ENCODE assay signal across 1 cellular context in genomic region chr15:88256261-88257230, GRCh38.
TF ChIP-seq lines count a peak whose summit lies in the region.

Gene NTRK3 (minus strand): TSS chr15:88256739. CDS start chr15:88256153, 586 bp downstream.

TF ChIP-seq in HEK293, 187 proteins besides CTCF, POLR2A, EP300 and RAD21 (continued from another document and continues in another):
- no peak for TF ChIP-seq KLF8 (tag by site-specific recombination; IDR thresholded peaks at IDR 0.05)
- TF ChIP-seq ZNF677 (tag by site-specific recombination; IDR thresholded peaks at IDR 0.05) = no peak
- no peak for TF ChIP-seq ZNF626 (tag by site-specific recombination; IDR thresholded peaks at IDR 0.05)
- no peak for TF ChIP-seq ZNF704 (tag by site-specific recombination; IDR thresholded peaks at IDR 0.05)
- TF ChIP-seq ZSCAN30 (tag by site-specific recombination; IDR thresholded peaks at IDR 0.05) = no peak
- no peak for TF ChIP-seq YY1 (tag by site-specific recombination; IDR thresholded peaks at IDR 0.05)
- 0 out of 2 replicates have a peak, but pooled peaks have one; percentile 15 for TF ChIP-seq ZNF791 (tag by site-specific recombination; IDR thresholded peaks at IDR 0.05)
- 0 out of 2 replicates have a peak, but pooled peaks have one; percentile 49 for TF ChIP-seq ZNF133 (tag by site-specific recombination; IDR thresholded peaks at IDR 0.05)
- no peak for TF ChIP-seq PRDM2 (tag by site-specific recombination; IDR thresholded peaks at IDR 0.05; ENCODE audit: borderline replicate concordance)
- TF ChIP-seq ZNF335 (tag by site-specific recombination; conservative IDR thresholded peaks at IDR 0.05) = peak; percentile 87
- no peak for TF ChIP-seq ZNF629 (tag by site-specific recombination; IDR thresholded peaks at IDR 0.05)
- TF ChIP-seq ZNF654 (tag by site-specific recombination; IDR thresholded peaks at IDR 0.05; ENCODE audit: low read depth) = no peak
- TF ChIP-seq ATF2 (tag by site-specific recombination; IDR thresholded peaks at IDR 0.05; ENCODE audit: low read depth) = no peak
- TF ChIP-seq ZNF529 (tag by site-specific recombination; IDR thresholded peaks at IDR 0.05; ENCODE audit: insufficient replicate concordance) = no peak
- TF ChIP-seq ZNF16 (tag by site-specific recombination; IDR thresholded peaks at IDR 0.05; ENCODE audit: low read depth) = no peak
- TF ChIP-seq, protein P1, sequence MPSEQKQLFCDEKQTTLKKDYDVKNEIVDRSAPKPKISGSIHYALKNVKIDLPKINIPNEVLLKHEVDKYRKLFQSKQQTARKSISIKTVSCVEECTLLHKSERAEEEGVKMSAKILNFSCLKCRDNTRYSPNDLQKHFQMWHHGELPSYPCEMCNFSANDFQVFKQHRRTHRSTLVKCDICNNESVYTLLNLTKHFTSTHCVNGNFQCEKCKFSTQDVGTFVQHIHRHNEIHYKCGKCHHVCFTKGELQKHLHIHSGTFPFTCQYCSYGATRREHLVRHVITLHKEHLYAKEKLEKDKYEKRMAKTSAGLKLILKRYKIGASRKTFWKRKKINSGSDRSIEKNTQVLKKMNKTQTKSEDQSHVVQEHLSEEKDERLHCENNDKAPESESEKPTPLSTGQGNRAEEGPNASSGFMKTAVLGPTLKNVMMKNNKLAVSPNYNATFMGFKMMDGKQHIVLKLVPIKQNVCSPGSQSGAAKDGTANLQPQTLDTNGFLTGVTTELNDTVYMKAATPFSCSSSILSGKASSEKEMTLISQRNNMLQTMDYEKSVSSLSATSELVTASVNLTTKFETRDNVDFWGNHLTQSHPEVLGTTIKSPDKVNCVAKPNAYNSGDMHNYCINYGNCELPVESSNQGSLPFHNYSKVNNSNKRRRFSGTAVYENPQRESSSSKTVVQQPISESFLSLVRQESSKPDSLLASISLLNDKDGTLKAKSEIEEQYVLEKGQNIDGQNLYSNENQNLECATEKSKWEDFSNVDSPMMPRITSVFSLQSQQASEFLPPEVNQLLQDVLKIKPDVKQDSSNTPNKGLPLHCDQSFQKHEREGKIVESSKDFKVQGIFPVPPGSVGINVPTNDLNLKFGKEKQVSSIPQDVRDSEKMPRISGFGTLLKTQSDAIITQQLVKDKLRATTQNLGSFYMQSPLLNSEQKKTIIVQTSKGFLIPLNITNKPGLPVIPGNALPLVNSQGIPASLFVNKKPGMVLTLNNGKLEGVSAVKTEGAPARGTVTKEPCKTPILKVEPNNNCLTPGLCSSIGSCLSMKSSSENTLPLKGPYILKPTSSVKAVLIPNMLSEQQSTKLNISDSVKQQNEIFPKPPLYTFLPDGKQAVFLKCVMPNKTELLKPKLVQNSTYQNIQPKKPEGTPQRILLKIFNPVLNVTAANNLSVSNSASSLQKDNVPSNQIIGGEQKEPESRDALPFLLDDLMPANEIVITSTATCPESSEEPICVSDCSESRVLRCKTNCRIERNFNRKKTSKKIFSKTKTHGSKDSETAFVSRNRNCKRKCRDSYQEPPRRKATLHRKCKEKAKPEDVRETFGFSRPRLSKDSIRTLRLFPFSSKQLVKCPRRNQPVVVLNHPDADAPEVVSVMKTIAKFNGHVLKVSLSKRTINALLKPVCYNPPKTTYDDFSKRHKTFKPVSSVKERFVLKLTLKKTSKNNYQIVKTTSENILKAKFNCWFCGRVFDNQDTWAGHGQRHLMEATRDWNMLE (tag by site-specific recombination; conservative IDR thresholded peaks at IDR 0.05; ENCODE audit: low read depth) = no peak
- TF ChIP-seq ZFP69B (tag by site-specific recombination; IDR thresholded peaks at IDR 0.05) = peak; percentile 31; the same call in 1 of the 2 replicates
- no peak for TF ChIP-seq ZNF202 (tag by site-specific recombination; IDR thresholded peaks at IDR 0.05; ENCODE audit: borderline replicate concordance)
- no peak for TF ChIP-seq FEZF1 (tag by site-specific recombination; IDR thresholded peaks at IDR 0.05)
- TF ChIP-seq ZNF24 (tag by site-specific recombination; IDR thresholded peaks at IDR 0.05) = no peak
- TF ChIP-seq ZBTB17 (tag by site-specific recombination; IDR thresholded peaks at IDR 0.05) = peak; percentile 93
- TF ChIP-seq ZNF837 (tag by site-specific recombination; IDR thresholded peaks at IDR 0.05) = no peak
- TF ChIP-seq ZNF549 (tag by site-specific recombination; IDR thresholded peaks at IDR 0.05) = no peak
- TF ChIP-seq ZSCAN23 (tag by site-specific recombination; IDR thresholded peaks at IDR 0.05) = no peak
- no peak for TF ChIP-seq HOXD13 (CRISPR knock-in tag; IDR thresholded peaks at IDR 0.05; ENCODE audit: borderline replicate concordance)
- TF ChIP-seq ZNF221 (tag by site-specific recombination; IDR thresholded peaks at IDR 0.05; ENCODE audit: borderline replicate concordance) = no peak
- TF ChIP-seq ZNF214 (tag by site-specific recombination; IDR thresholded peaks at IDR 0.05; ENCODE audit: borderline replicate concordance) = no peak
- no peak for TF ChIP-seq ZNF112 (tag by site-specific recombination; IDR thresholded peaks at IDR 0.05)
- TF ChIP-seq, protein P2, sequence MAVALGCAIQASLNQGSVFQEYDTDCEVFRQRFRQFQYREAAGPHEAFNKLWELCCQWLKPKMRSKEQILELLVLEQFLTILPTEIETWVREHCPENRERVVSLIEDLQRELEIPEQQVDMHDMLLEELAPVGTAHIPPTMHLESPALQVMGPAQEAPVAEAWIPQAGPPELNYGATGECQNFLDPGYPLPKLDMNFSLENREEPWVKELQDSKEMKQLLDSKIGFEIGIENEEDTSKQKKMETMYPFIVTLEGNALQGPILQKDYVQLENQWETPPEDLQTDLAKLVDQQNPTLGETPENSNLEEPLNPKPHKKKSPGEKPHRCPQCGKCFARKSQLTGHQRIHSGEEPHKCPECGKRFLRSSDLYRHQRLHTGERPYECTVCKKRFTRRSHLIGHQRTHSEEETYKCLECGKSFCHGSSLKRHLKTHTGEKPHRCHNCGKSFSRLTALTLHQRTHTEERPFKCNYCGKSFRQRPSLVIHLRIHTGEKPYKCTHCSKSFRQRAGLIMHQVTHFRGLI (tag by site-specific recombination; IDR thresholded peaks at IDR 0.05) = no peak
- TF ChIP-seq ZNF624 (tag by site-specific recombination; IDR thresholded peaks at IDR 0.05) = no peak
- TF ChIP-seq ZNF19 (tag by site-specific recombination; IDR thresholded peaks at IDR 0.05; ENCODE audit: low read depth) = no peak
- TF ChIP-seq ZNF843 (tag by site-specific recombination; IDR thresholded peaks at IDR 0.05) = no peak
- peak; percentile 34; the same call in 1 of the 2 replicates for TF ChIP-seq SP3 (tag by site-specific recombination; IDR thresholded peaks at IDR 0.05)
- no peak for TF ChIP-seq ZNF18 (tag by site-specific recombination; IDR thresholded peaks at IDR 0.05)
- TF ChIP-seq ZNF391 (tag by site-specific recombination; IDR thresholded peaks at IDR 0.05; ENCODE audit: borderline replicate concordance, low read depth) = no peak
- TF ChIP-seq, protein P3, sequence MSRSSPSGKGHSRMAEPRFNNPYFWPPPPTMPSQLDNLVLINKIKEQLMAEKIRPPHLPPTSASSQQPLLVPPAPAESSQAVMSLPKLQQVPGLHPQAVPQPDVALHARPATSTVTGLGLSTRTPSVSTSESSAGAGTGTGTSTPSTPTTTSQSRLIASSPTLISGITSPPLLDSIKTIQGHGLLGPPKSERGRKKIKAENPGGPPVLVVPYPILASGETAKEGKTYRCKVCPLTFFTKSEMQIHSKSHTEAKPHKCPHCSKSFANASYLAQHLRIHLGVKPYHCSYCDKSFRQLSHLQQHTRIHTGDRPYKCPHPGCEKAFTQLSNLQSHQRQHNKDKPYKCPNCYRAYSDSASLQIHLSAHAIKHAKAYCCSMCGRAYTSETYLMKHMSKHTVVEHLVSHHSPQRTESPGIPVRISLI (tag by site-specific recombination; IDR thresholded peaks at IDR 0.05) = no peak
- no peak for TF ChIP-seq ZNF146 (tag by site-specific recombination; IDR thresholded peaks at IDR 0.05)
- no peak for TF ChIP-seq ZNF660 (tag by site-specific recombination; IDR thresholded peaks at IDR 0.05)
- peak; percentile 38; the same call in 1 of the 2 replicates for TF ChIP-seq PRDM1 (tag by site-specific recombination; IDR thresholded peaks at IDR 0.05)
- no peak for TF ChIP-seq ZNF223 (tag by site-specific recombination; IDR thresholded peaks at IDR 0.05)
- TF ChIP-seq ZNF280D (tag by site-specific recombination; IDR thresholded peaks at IDR 0.05) = no peak
- TF ChIP-seq ZNF600 (tag by site-specific recombination; IDR thresholded peaks at IDR 0.05) = no peak
